9 cellular contexts compared by ENCODE assay signal in genomic region chr22:39519681-39520053, GRCh38. TPM values are rescaled to one million over a fixed set of nuclear protein-coding genes. Genes with fewer than 3 reads are reported as not detected.
DNase-seq lines count a peak whose midpoint lies in the region; ATAC-seq and TF ChIP-seq lines count a peak whose summit lies in the region.
"Had no signal": no experiment of that assay in that cellular context is flagged by ENCODE, and none has a peak within 500 bp of the region (broad histone marks: within the 10 kb centered on the region; RNA-seq: fewer than 3 reads in every experiment).

No MANE protein-coding gene starts in this region.

- WGBS in suprapubic skin, result 0% methylated on average over 1 of the region's 32 CpGs

- TF ChIP-seq CTCF in OCI-LY3 (IDR thresholded peaks at IDR 0.05; ENCODE audit: low read depth, low read length) (peak; percentile 67), left lung (IDR thresholded peaks at IDR 0.05) (peak; percentile 13 to 19), suprapubic skin (IDR thresholded peaks at IDR 0.05) (peak in 1 of 2 donors; percentile 15)

- intact Hi-C loops in left lung (cut with DNase I), result no loop called here

- 0 out of 2 replicates have a peak overlapping the region, but pooled peaks have one; percentile 22 for H2AFZ ChIP-seq in OCI-LY3 (ENCODE audit: low read depth, low read length)

- no peak for TF ChIP-seq EP300 in suprapubic skin (IDR thresholded peaks at IDR 0.05)

- peaks cover 53% of the 10 kb centered on the region for H3K4me1 ChIP-seq in OCI-LY3 (ENCODE audit: low read length)
- H3K4me1 ChIP-seq in left lung, result peaks cover 23 to 54% of the 10 kb centered on the region in 2 donors
- peaks cover 46% of the 10 kb centered on the region for H3K4me1 ChIP-seq in suprapubic skin

- H3K9me3 ChIP-seq in OCI-LY3 (ENCODE audit: insufficient read depth, low read length) (no peaks in the 10 kb centered on the region), left lung (no peaks in the 10 kb centered on the region), suprapubic skin (no peaks in the 10 kb centered on the region)

- peak overlapping the region; percentile 94 for H3K4me2 ChIP-seq in OCI-LY3 (ENCODE audit: low read length)

- H3K4me3 ChIP-seq in OCI-LY3 (ENCODE audit: low read length) (peak overlapping the region; percentile 87), left lung (peak overlapping the region; percentile 99 to 100), suprapubic skin (peak overlapping the region; percentile 86)

- H3K79me2 ChIP-seq in OCI-LY3 (ENCODE audit: low read length), result peaks cover 91% of the 10 kb centered on the region

- H3K36me3 ChIP-seq in OCI-LY3 (replicated peaks; ENCODE audit: low read depth, low read length) (peaks cover 57% of the 10 kb centered on the region), left lung (peaks cover 0 to 60% of the 10 kb centered on the region in 2 donors), suprapubic skin (peaks cover 55% of the 10 kb centered on the region)

- TF ChIP-seq POLR2A in suprapubic skin (IDR thresholded peaks at IDR 0.05), result peak in 1 of 2 donors; percentile 47

- ATAC-seq in HG02678 (IDR thresholded peaks at IDR 0.05; ENCODE audit: unreplicated experiment) (peak; percentile 13), left lung (peak; percentile 63), HG03135 (IDR thresholded peaks at IDR 0.05; ENCODE audit: unreplicated experiment) (no peak)

- peak overlapping the region; percentile 99 for H3K9ac ChIP-seq in OCI-LY3 (ENCODE audit: low read length)

- peaks cover 42% of the 10 kb centered on the region for H4K20me1 ChIP-seq in OCI-LY3 (ENCODE audit: insufficient read depth, low read length)

- DNase-seq in activated naive CD4-positive, alpha-beta T cell treated with Interleukin-2 at 50 U/mL for 16 hours, result peak; percentile 40
- DNase-seq in activated naive CD4-positive, alpha-beta T cell treated with anti-CD3 and anti-CD28 coated beads, Interleukin-2, amount 50 U/mL, for 16 hours, result no peak
- DNase-seq in cerebellar cortex (ENCODE audit: low spot score) (peak; percentile 78), left lung (peak in 1 of 2 donors; percentile 73), suprapubic skin (ENCODE audit: low spot score in 2 of 2) (peak in 1 of 2 donors; percentile 83)

- H3K27ac ChIP-seq in OCI-LY3 (ENCODE audit: low read length), result peak overlapping the region; percentile 88
- peak overlapping the region; percentile 99 for H3K27ac ChIP-seq in left lung
- H3K27ac ChIP-seq in suprapubic skin, result peak overlapping the region; percentile 100

- no peaks in the 10 kb centered on the region for H3K27me3 ChIP-seq in OCI-LY3 (ENCODE audit: low read depth, low read length)
- H3K27me3 ChIP-seq in left lung, result no peaks in the 10 kb centered on the region
- H3K27me3 ChIP-seq in suprapubic skin, result no peaks in the 10 kb centered on the region

RNA-seq across cellular contexts. Expression of gene ATF4, which starts 0.7 kb away (rescaled TPM):
- 100 to 1,000 TPM; 204 to 308 TPM for total RNA-seq in left lung
- 100 to 1,000 TPM; 234 to 335 (median 284) TPM for total RNA-seq in suprapubic skin

RNA-seq across cellular contexts. Expression of gene RPS19BP1, which starts 12.9 kb away (rescaled TPM):
- 10 to 100 TPM; 63.5 to 88.4 TPM for total RNA-seq in left lung
- 10 to 100 TPM; 61.2 to 89.5 (median 80.6) TPM for total RNA-seq in suprapubic skin

RNA-seq across cellular contexts. Expression of gene MIEF1, which starts 17.6 kb away (rescaled TPM):
- total RNA-seq in left lung, result 10 to 100 TPM; 16.1 to 27.2 TPM
- 10 to 100 TPM; 19.2 to 23.6 (median 23.4) TPM for total RNA-seq in suprapubic skin

RNA-seq across cellular contexts. Expression of gene CACNA1I, which starts 50.9 kb away (rescaled TPM):
- total RNA-seq in left lung (under 1 TPM; 0.03 to 0.10 TPM), suprapubic skin (under 1 TPM in 3 of 4 donors, not detected in 1; 0.08 to 0.80 (median 0.17) TPM)
- total RNA-seq: HT1080 had no signal
